In genomic region chr12:114933428-114934160, GRCh38 we compare ENCODE assay signal across 14 cellular contexts.
A peak's percentile ranks its signal among the peaks of the same experiment; 100 is the strongest.
DNase-seq lines count a peak whose midpoint lies in the region; ATAC-seq, FAIRE-seq and TF ChIP-seq lines count a peak whose summit lies in the region.
"Had no signal": no experiment of that assay in that cellular context is flagged by ENCODE, and none has a peak within 500 bp of the region (broad histone marks: within the 10 kb centered on the region; RNA-seq: fewer than 3 reads in every experiment).

No MANE protein-coding gene starts in this region.

- H3K27me3 ChIP-seq in mammary epithelial cell (ENCODE audit: insufficient read depth, low read length): no peaks in the 10 kb centered on the region
- H3K27me3 ChIP-seq in HepG2 (ENCODE audit: control insufficient read depth in 1 of 2, insufficient read depth in 2 of 2, low read length in 2 of 2): no peaks in the 10 kb centered on the region
- H3K27me3 ChIP-seq: transverse colon had no signal

- no peak for TF ChIP-seq POLR2A in HepG2 (IDR thresholded peaks at IDR 0.05; ENCODE audit: insufficient read depth in 1 of 2, low read depth in 2 of 2, low read length in 2 of 2)

- H3K4me3 Mint-ChIP-seq in stimulated activated memory B cell treated with anti-CD40 and anti-IgM and Interleukin-4, amounts not matched to agents 10 μg/mL and 1 μg/mL and 100 μg/mL, for 72 hours: no peak overlapping the region
- H3K4me3 Mint-ChIP-seq in type B pancreatic cell: no peak overlapping the region
- H3K4me3 Mint-ChIP-seq: activated CD8-positive, alpha-beta T cell treated with anti-CD3 and anti-CD28 coated beads, Interleukin-2, amount 10 ng/mL, durations not matched to agents 7 days and 5 days; activated naive CD8-positive, alpha-beta T cell had no signal

- intact Hi-C loops in mammary epithelial cell (cut with micrococcal nuclease): loop anchor here (5.0 to 10.0 kb wide), 2 partner anchors 251 to 451 kb away; partner anchors contain the start of gene TBX3
- intact Hi-C loops in HepG2 (cut with micrococcal nuclease; ENCODE audit: unreplicated experiment): loop anchor here (10.0 kb wide), 1 partner anchor 461 kb away; no protein-coding TSS in a partner anchor

- H3K9ac ChIP-seq in mammary epithelial cell (ENCODE audit: insufficient read depth, low read length) (no peak overlapping the region), HepG2 (ENCODE audit: insufficient read depth, low read depth, low read length) (no peak overlapping the region)
- H3K9ac ChIP-seq: KMS-11 had no signal

- no peaks in the 10 kb centered on the region for H3K4me1 Mint-ChIP-seq in stimulated activated memory B cell treated with anti-CD40 and anti-IgM and Interleukin-4, amounts not matched to agents 10 μg/mL and 1 μg/mL and 100 μg/mL, for 72 hours
- peaks cover 11% of the 10 kb centered on the region for H3K4me1 Mint-ChIP-seq in type B pancreatic cell (ENCODE audit: unreplicated experiment)

- WGBS in mammary epithelial cell (ENCODE audit: low coverage, missing lambda C conversion rate): 38% methylated on average over 6 of the region's 6 CpGs
- 5% methylated on average over 3 of the region's 6 CpGs for WGBS in HepG2 (ENCODE audit: low lambda C conversion rate)

- TF ChIP-seq CTCF in AG09319 (IDR thresholded peaks at IDR 0.05; ENCODE audit: low read depth, low read length) (no peak), mammary epithelial cell (conservative IDR thresholded peaks at IDR 0.05 in 1 of 2, IDR thresholded peaks at IDR 0.05 in 1 of 2; ENCODE audit: extremely low read depth in 1 of 2, insufficient read depth in 1 of 2, low read depth in 1 of 2, low read length in 2 of 2) (no peak), HepG2 (CRISPR knock-in tag; IDR thresholded peaks at IDR 0.05) (no peak), type B pancreatic cell (conservative IDR thresholded peaks at IDR 0.05) (no peak)

- no peak for TF ChIP-seq EP300 in HepG2 (IDR thresholded peaks at IDR 0.05; ENCODE audit: low read depth in 2 of 2, low read length in 2 of 2)
- TF ChIP-seq EP300 in HepG2 (CRISPR knock-in tag; IDR thresholded peaks at IDR 0.05; ENCODE audit: borderline replicate concordance): no peak

- H3K79me2 ChIP-seq in mammary epithelial cell (ENCODE audit: insufficient read depth, low read length) (no peaks in the 10 kb centered on the region), HepG2 (ENCODE audit: insufficient read depth, low read length) (no peaks in the 10 kb centered on the region)

- H3K36me3 ChIP-seq in mammary epithelial cell (ENCODE audit: insufficient read depth, low read length) (no peaks in the 10 kb centered on the region), HepG2 (replicated peaks in 1 of 2; ENCODE audit: control insufficient read depth in 1 of 2, insufficient read depth in 2 of 2, low read length in 2 of 2) (no peaks in the 10 kb centered on the region)
- H3K36me3 ChIP-seq: transverse colon had no signal

- H3K4me2 ChIP-seq in mammary epithelial cell (ENCODE audit: insufficient read depth, low read depth, low read length) (peak overlapping the region; percentile 44), HepG2 (ENCODE audit: low read depth, low read length) (no peak overlapping the region)
- H3K4me2 ChIP-seq: KMS-11 had no signal

- H3K27ac ChIP-seq in mammary epithelial cell (ENCODE audit: insufficient read depth, low read depth, low read length): peak overlapping the region; percentile 57
- no peak overlapping the region for H3K27ac ChIP-seq in HepG2 (ENCODE audit: extremely low read length, insufficient read depth, low read length)
- H3K27ac ChIP-seq: C4-2B, KMS-11, transverse colon had no signal

- no peaks in the 10 kb centered on the region for H3K36me3 Mint-ChIP-seq in stimulated activated memory B cell treated with anti-CD40 and anti-IgM and Interleukin-4, amounts not matched to agents 10 μg/mL and 1 μg/mL and 100 μg/mL, for 72 hours
- peaks cover 3% of the 10 kb centered on the region for H3K36me3 Mint-ChIP-seq in type B pancreatic cell
- H3K36me3 Mint-ChIP-seq: activated naive CD8-positive, alpha-beta T cell had no signal

- DNase-seq in AG09319 (ENCODE audit: extremely low read depth, low read depth) (peak; percentile 59), M059J (ENCODE audit: low read depth) (peak; percentile 99), mammary epithelial cell (peak; percentile 83), HepG2 (ENCODE audit: low spot score) (peak; percentile 46), putamen (ENCODE audit: low spot score) (no peak), type B pancreatic cell (ENCODE audit: extremely low spot score, unreplicated experiment) (no peak)
- DNase-seq: activated CD8-positive, alpha-beta T cell treated with anti-CD3 and anti-CD28 coated beads, Interleukin-2, amount 10 ng/mL, durations not matched to agents 7 days and 5 days; NCI-H345; transverse colon had no signal

- CTCF ChIA-PET in mammary epithelial cell (lab: Charles Lee; ENCODE audit: low non-redundant PET): interaction anchor here (0.5 kb wide), 1 partner anchor 410 kb away, joined by 4 read pairs; no protein-coding TSS in a partner anchor
- CTCF ChIA-PET in HepG2 (lab: Yijun Ruan, JAX; ENCODE audit: low intra/inter-chr PET ratio, low total read pairs): no interaction called here

- no peak overlapping the region for H3K4me3 ChIP-seq in mammary epithelial cell (replicated peaks in 1 of 3; ENCODE audit: insufficient read depth in 1 of 3, low read depth in 2 of 3, low read length in 3 of 3)
- no peak overlapping the region for H3K4me3 ChIP-seq in HepG2 (replicated peaks in 1 of 3; ENCODE audit: insufficient read depth in 1 of 3, low read depth in 2 of 3, low read length in 3 of 3)
- H3K4me3 ChIP-seq: transverse colon had no signal

- ATAC-seq in HepG2: peak; percentile 71
- no peak for ATAC-seq in GM18873 (IDR thresholded peaks at IDR 0.05; ENCODE audit: low FRiP score, unreplicated experiment)
- no peak for ATAC-seq in stimulated activated memory B cell treated with anti-CD40 and anti-IgM and Interleukin-4, amounts not matched to agents 10 μg/mL and 1 μg/mL and 100 μg/mL, for 72 hours
- ATAC-seq: activated CD8-positive, alpha-beta T cell treated with anti-CD3 and anti-CD28 coated beads, Interleukin-2, amount 10 ng/mL, durations not matched to agents 7 days and 5 days had no signal

- no peak for TF ChIP-seq RAD21 in HepG2 (CRISPR knock-in tag; IDR thresholded peaks at IDR 0.05)

- H3K27ac Mint-ChIP-seq in stimulated activated memory B cell treated with anti-CD40 and anti-IgM and Interleukin-4, amounts not matched to agents 10 μg/mL and 1 μg/mL and 100 μg/mL, for 72 hours: no peak overlapping the region
- H3K27ac Mint-ChIP-seq in type B pancreatic cell: no peak overlapping the region
- H3K27ac Mint-ChIP-seq: activated CD8-positive, alpha-beta T cell treated with anti-CD3 and anti-CD28 coated beads, Interleukin-2, amount 10 ng/mL, durations not matched to agents 7 days and 5 days; activated naive CD8-positive, alpha-beta T cell had no signal

- H3K4me1 ChIP-seq in mammary epithelial cell (ENCODE audit: insufficient read depth, low read length) (peaks cover 25% of the 10 kb centered on the region), HepG2 (ENCODE audit: insufficient read depth, low read length) (no peaks in the 10 kb centered on the region)
- H3K4me1 ChIP-seq: transverse colon had no signal

- no peak for FAIRE-seq in HepG2 (lab: Jason Lieb, UNC)

- H3K9me3 Mint-ChIP-seq in stimulated activated memory B cell treated with anti-CD40 and anti-IgM and Interleukin-4, amounts not matched to agents 10 μg/mL and 1 μg/mL and 100 μg/mL, for 72 hours: peaks cover 10% of the 10 kb centered on the region
- peaks cover 23% of the 10 kb centered on the region for H3K9me3 Mint-ChIP-seq in type B pancreatic cell

- H3K9me3 ChIP-seq in mammary epithelial cell (replicated peaks; ENCODE audit: insufficient read depth, low read length) (no peaks in the 10 kb centered on the region), HepG2 (ENCODE audit: low read length) (no peaks in the 10 kb centered on the region)

- dilution Hi-C loops in mammary epithelial cell (cut with HindIII; ENCODE audit: low sequenced_read_pairs): no loop called here

- in situ Hi-C loops in mammary epithelial cell (cut with MboI; ENCODE audit: low sequenced_read_pairs in 2 of 2) (no loop called here), HepG2 (cut with HindIII; ENCODE audit: extremely low pct_ligation_motif_present, low pct_unique_long_range_greater_than_20kb) (no loop called here)

- POLR2A ChIA-PET in HepG2 (lab: Yijun Ruan, JAX): interaction anchor here (1.2 kb wide), 1 partner anchor 249 kb away, joined by 4 read pairs; the partner anchor contains the start of gene TBX3

- BruUV-seq in mammary epithelial cell (replicated peaks; lab: Mats Ljungman, UMichigan): no TSS peak
- no TSS peak for BruUV-seq in HepG2 (replicated peaks; lab: Mats Ljungman, UMichigan)

- H4K20me1 ChIP-seq in mammary epithelial cell (ENCODE audit: insufficient read depth, low read length): no peaks in the 10 kb centered on the region
- H4K20me1 ChIP-seq in HepG2 (ENCODE audit: insufficient read depth, low read length): no peaks in the 10 kb centered on the region

- H3K27me3 Mint-ChIP-seq in stimulated activated memory B cell treated with anti-CD40 and anti-IgM and Interleukin-4, amounts not matched to agents 10 μg/mL and 1 μg/mL and 100 μg/mL, for 72 hours: no peaks in the 10 kb centered on the region
- H3K27me3 Mint-ChIP-seq in type B pancreatic cell: no peaks in the 10 kb centered on the region
- H3K27me3 Mint-ChIP-seq: activated naive CD8-positive, alpha-beta T cell had no signal

- H2AFZ ChIP-seq in mammary epithelial cell (ENCODE audit: low read depth, low read length) (peak overlapping the region; percentile 22), HepG2 (ENCODE audit: low read length) (no peak overlapping the region)

TF ChIP-seq in HepG2, 621 proteins besides CTCF, POLR2A, EP300 and RAD21 (continues in another document):
- TF ChIP-seq ZNF672 (CRISPR knock-in tag; IDR thresholded peaks at IDR 0.05) (no peak), SAP130 (CRISPR knock-in tag; IDR thresholded peaks at IDR 0.05; ENCODE audit: low read depth) (peak; percentile 28; the same call in 1 of the 2 replicates), GTF2F1 (IDR thresholded peaks at IDR 0.05; ENCODE audit: low read length) (no peak), HOXD1 (CRISPR knock-in tag; IDR thresholded peaks at IDR 0.05) (no peak), ZNF652 (CRISPR knock-in tag; IDR thresholded peaks at IDR 0.05; ENCODE audit: borderline replicate concordance, low read depth) (peak; percentile 85; the same call in 1 of the 2 replicates), FOXA3 (CRISPR knock-in tag; IDR thresholded peaks at IDR 0.05) (no peak), ZNF782 (CRISPR knock-in tag; IDR thresholded peaks at IDR 0.05; ENCODE audit: borderline replicate concordance) (no peak), FOSL1 (CRISPR knock-in tag; IDR thresholded peaks at IDR 0.05; ENCODE audit: borderline replicate concordance) (0 out of 2 replicates have a peak, but pooled peaks have one; percentile 22), GZF1 (CRISPR knock-in tag; IDR thresholded peaks at IDR 0.05) (no peak), JUNB (CRISPR knock-in tag; IDR thresholded peaks at IDR 0.05; ENCODE audit: borderline replicate concordance) (no peak), GTF3A (CRISPR knock-in tag; conservative IDR thresholded peaks at IDR 0.05) (no peak), TRIM24 (CRISPR knock-in tag; IDR thresholded peaks at IDR 0.05) (no peak)

Comparison
In these comparisons a context has a peak if more than half of its experiments do, and no peak if none do; other contexts are left out.
1. DNase-seq: peak in AG09319 (single experiment), M059J (single experiment), mammary epithelial cell (single experiment) and HepG2 (single experiment); none in putamen (single experiment) and type B pancreatic cell (single experiment).